19 cellular contexts compared by ENCODE assay signal in the genomic region with DNA sequence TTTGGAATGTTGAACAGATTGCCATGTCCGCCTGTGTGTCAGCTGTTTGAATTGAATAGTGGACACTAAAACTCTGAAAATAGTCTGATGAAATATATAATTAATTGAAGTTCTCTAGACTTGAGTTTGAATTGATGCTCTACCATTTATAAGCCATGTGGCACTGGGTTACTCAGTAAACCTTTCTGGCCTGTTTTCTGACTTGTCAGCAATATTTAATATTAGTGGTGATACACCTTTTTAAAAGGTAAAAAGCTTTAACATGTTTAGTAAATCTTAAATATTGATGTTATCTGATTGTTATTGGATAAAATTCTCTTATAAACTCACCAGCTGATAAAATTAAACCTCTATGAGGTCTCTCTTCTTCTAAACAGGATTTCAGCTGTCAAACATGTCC.
A peak's percentile ranks its signal among the peaks of the same experiment; 100 is the strongest.
DNase-seq lines count a peak whose midpoint lies in the region; ATAC-seq, FAIRE-seq and TF ChIP-seq lines count a peak whose summit lies in the region.
"Had no signal": no experiment of that assay in that cellular context is flagged by ENCODE, and none has a peak within 500 bp of the region (broad histone marks: within the 10 kb centered on the region; RNA-seq: fewer than 3 reads in every experiment).

No MANE protein-coding gene starts in this region.

- no peak for TF ChIP-seq POLR2A in K562 (conservative IDR thresholded peaks at IDR 0.05)

- TF ChIP-seq CTCF in HL-60 (IDR thresholded peaks at IDR 0.05; ENCODE audit: insufficient read depth, low read length): no peak
- TF ChIP-seq CTCF in K562 (IDR thresholded peaks at IDR 0.05 in 2 of 3, conservative IDR thresholded peaks at IDR 0.05 in 1 of 3; ENCODE audit: insufficient read depth in 2 of 3, low read depth in 1 of 3, low read length in 3 of 3): no peak
- TF ChIP-seq CTCF in neutrophil (IDR thresholded peaks at IDR 0.05): no peak

- no peak for TF ChIP-seq RAD21 in K562 (CRISPR knock-in tag; conservative IDR thresholded peaks at IDR 0.05 in 1 of 2, IDR thresholded peaks at IDR 0.05 in 1 of 2)

- ATAC-seq in K562: no peak
- ATAC-seq: HCT116 had no signal

- H3K36me3 ChIP-seq in BLaER1 treated with 17β-estradiol and CSF1 and Interleukin-3, amounts not matched to agents 10 nM and 100 nM: no peaks in the 10 kb centered on the region
- no peaks in the 10 kb centered on the region for H3K36me3 ChIP-seq in K562 (ENCODE audit: control insufficient read depth, insufficient read depth, low read length)
- no peaks in the 10 kb centered on the region for H3K36me3 ChIP-seq in neutrophil
- H3K36me3 ChIP-seq: BLaER1 had no signal

- no peak overlapping the region for H2AFZ ChIP-seq in K562 (ENCODE audit: low read depth, low read length)
- H2AFZ ChIP-seq: GM23248 had no signal

- peak overlapping the region in 6 of 11 experiments; percentile 38 to 87 (median 70); a peak in 12 of 22 replicates for H3K4me2 ChIP-seq in BLaER1 treated with 17β-estradiol and CSF1 and Interleukin-3, amounts not matched to agents 10 nM and 100 nM
- H3K4me2 ChIP-seq in K562 (ENCODE audit: insufficient read depth, low read length): no peak overlapping the region
- H3K4me2 ChIP-seq: BLaER1 had no signal

- peaks cover 0 to 51% (median 10%) of the 10 kb centered on the region in 11 experiments; a peak in 12 of 22 replicates for H3K9me3 ChIP-seq in BLaER1 treated with 17β-estradiol and CSF1 and Interleukin-3, amounts not matched to agents 10 nM and 100 nM (replicated peaks in 1 of 11)
- no peaks in the 10 kb centered on the region; the same call in 1 of the 2 replicates for H3K9me3 ChIP-seq in K562 (replicated peaks; ENCODE audit: control insufficient read depth, insufficient read depth, low read depth, low read length)
- no peaks in the 10 kb centered on the region for H3K9me3 ChIP-seq in neutrophil
- H3K9me3 ChIP-seq: BLaER1 had no signal

- POLR2A ChIA-PET in K562 (lab: Yijun Ruan, JAX): no interaction called here

- peak overlapping the region in 2 of 10 experiments; percentile 8 to 32; a peak in 2 of 20 replicates for H3K4me3 ChIP-seq in BLaER1 treated with 17β-estradiol and CSF1 and Interleukin-3, amounts not matched to agents 10 nM and 100 nM
- H3K4me3 ChIP-seq in HL-60 (replicated peaks; ENCODE audit: insufficient read depth, low read length): no peak overlapping the region
- no peak overlapping the region for H3K4me3 ChIP-seq in K562
- H3K4me3 ChIP-seq in neutrophil (ENCODE audit: low read depth in 1 of 2, low read length in 1 of 2): peak overlapping the region in 1 of 2 experiments; percentile 33
- H3K4me3 ChIP-seq: BLaER1, GM23248 had no signal

- H3K27me3 ChIP-seq in BLaER1 treated with 17β-estradiol and CSF1 and Interleukin-3, amounts not matched to agents 10 nM and 100 nM: no peaks in the 10 kb centered on the region
- H3K27me3 ChIP-seq in HL-60 (ENCODE audit: insufficient read depth, poor library complexity, severe bottlenecking) (no peaks in the 10 kb centered on the region), K562 (ENCODE audit: control insufficient read depth in 2 of 2, insufficient read depth in 2 of 2, low read length in 2 of 2) (no peaks in the 10 kb centered on the region), neutrophil (no peaks in the 10 kb centered on the region)
- H3K27me3 ChIP-seq: BLaER1 had no signal

- BruUV-seq in K562 (replicated peaks; lab: Mats Ljungman, UMichigan): no TSS peak

- CTCF ChIA-PET in K562 (lab: Yijun Ruan, JAX; ENCODE audit: low intra/inter-chr PET ratio): no interaction called here

- in situ Hi-C loops in K562 (cut with MboI): no loop called here

- no peaks in the 10 kb centered on the region for H3K9me1 ChIP-seq in K562 (ENCODE audit: control insufficient read depth, insufficient read depth, low read length)

- H4K20me1 ChIP-seq in BLaER1 treated with 17β-estradiol and CSF1 and Interleukin-3, amounts not matched to agents 10 nM and 100 nM: no peaks in the 10 kb centered on the region
- H4K20me1 ChIP-seq in K562 (replicated peaks; ENCODE audit: control insufficient read depth, insufficient read depth, low read length): no peaks in the 10 kb centered on the region
- H4K20me1 ChIP-seq: BLaER1 had no signal

- no peak for DNase-seq in HL-60 (ENCODE audit: low read depth in 1 of 2, low spot score in 1 of 2)
- no peak for DNase-seq in K562 (ENCODE audit: extremely low read depth in 1 of 4, low spot score in 3 of 4)
- no peak for DNase-seq in HT-29 (ENCODE audit: low spot score)
- no peak for DNase-seq in central memory CD4-positive, alpha-beta T cell
- no peak for DNase-seq in activated CD8-positive, alpha-beta memory T cell treated with anti-CD3 and anti-CD28 coated beads, Interleukin-2, amount 50 U/mL, for 4 hours
- no peak for DNase-seq in DMS79 treated with DMSO at 0.1 percent for 48 hours (lab: John Stamatoyannopoulos, UW)
- DNase-seq: Calu3; CD4-positive, alpha-beta memory T cell; COR-L47; DND-41; GM23248; H9 had no signal

- peak overlapping the region in 7 of 11 experiments; percentile 25 to 75 (median 71); a peak in 9 of 22 replicates for H3K27ac ChIP-seq in BLaER1 treated with 17β-estradiol and CSF1 and Interleukin-3, amounts not matched to agents 10 nM and 100 nM
- H3K27ac ChIP-seq in HL-60 (replicated peaks) (peak overlapping the region; percentile 55), K562 (ENCODE audit: extremely low read depth, low read depth, low read length) (no peak overlapping the region), neutrophil (peak overlapping the region; percentile 94)
- H3K27ac ChIP-seq: BLaER1, GM23248 had no signal

- H3K79me2 ChIP-seq in K562 (ENCODE audit: control insufficient read depth, insufficient read depth, low read length): no peaks in the 10 kb centered on the region

- no peak for FAIRE-seq in K562 (lab: Jason Lieb, UNC)
- FAIRE-seq: G401.6, GM12892, GM19239 had no signal

- WGBS in K562 (ENCODE audit: insufficient coverage, low coverage, missing lambda C conversion rate): 0% methylated on average over 1 of the region's 1 CpG

- no peak for TF ChIP-seq EP300 in K562 (IDR thresholded peaks at IDR 0.05; ENCODE audit: low read length)

- intact Hi-C loops in K562 (cut with micrococcal nuclease): no loop called here

- H3K4me1 ChIP-seq in BLaER1 treated with 17β-estradiol and CSF1 and Interleukin-3, amounts not matched to agents 10 nM and 100 nM: peaks cover 0 to 90% (median 38%) of the 10 kb centered on the region in 10 experiments; a peak in 13 of 20 replicates
- no peaks in the 10 kb centered on the region for H3K4me1 ChIP-seq in K562 (replicated peaks in 1 of 2; ENCODE audit: control insufficient read depth in 2 of 2, insufficient read depth in 2 of 2, low read length in 2 of 2)
- peaks cover 70 to 77% of the 10 kb centered on the region in 2 experiments for H3K4me1 ChIP-seq in neutrophil (ENCODE audit: control insufficient read depth in 1 of 2, insufficient read depth in 1 of 2, low read depth in 1 of 2, low read length in 1 of 2)
- H3K4me1 ChIP-seq: BLaER1 had no signal

- H3K9ac ChIP-seq in BLaER1 treated with 17β-estradiol and CSF1 and Interleukin-3, amounts not matched to agents 10 nM and 100 nM: no peak overlapping the region
- H3K9ac ChIP-seq in K562 (ENCODE audit: insufficient read depth in 1 of 2, low read depth in 2 of 2, low read length in 2 of 2): no peak overlapping the region
- H3K9ac ChIP-seq: BLaER1, GM23248 had no signal

TF ChIP-seq in K562, 482 proteins besides CTCF, POLR2A, EP300 and RAD21:
- TF ChIP-seq ETV6 (IDR thresholded peaks at IDR 0.05; ENCODE audit: borderline replicate concordance in 1 of 2, low read depth in 2 of 2, low read length in 1 of 2) (no peak), ETV6 (CRISPR knock-in tag; IDR thresholded peaks at IDR 0.05; ENCODE audit: borderline replicate concordance) (no peak), ZNF316 (IDR thresholded peaks at IDR 0.05) (peak; percentile 62; the same call in 1 of the 2 replicates), STAT5A (IDR thresholded peaks at IDR 0.05; ENCODE audit: borderline replicate concordance, low read length) (no peak), C11orf30 (IDR thresholded peaks at IDR 0.05; ENCODE audit: low read depth) (peak; percentile 35; the same call in 1 of the 2 replicates), TRIM28 (IDR thresholded peaks at IDR 0.05) (no peak), MAFK (IDR thresholded peaks at IDR 0.05; ENCODE audit: low read length) (peak; percentile 68; the same call in 1 of the 2 replicates), MAFG (tag; conservative IDR thresholded peaks at IDR 0.05) (peak; percentile 49; the same call in 1 of the 2 replicates), ZNF239 (CRISPR knock-in tag; IDR thresholded peaks at IDR 0.05) (no peak), MAFF (IDR thresholded peaks at IDR 0.05; ENCODE audit: low read length) (peak; percentile 69)
- TF ChIP-seq, protein P1, sequence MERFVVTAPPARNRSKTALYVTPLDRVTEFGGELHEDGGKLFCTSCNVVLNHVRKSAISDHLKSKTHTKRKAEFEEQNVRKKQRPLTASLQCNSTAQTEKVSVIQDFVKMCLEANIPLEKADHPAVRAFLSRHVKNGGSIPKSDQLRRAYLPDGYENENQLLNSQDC (CRISPR knock-in tag; IDR thresholded peaks at IDR 0.05): no peak
- TF ChIP-seq, protein P2, sequence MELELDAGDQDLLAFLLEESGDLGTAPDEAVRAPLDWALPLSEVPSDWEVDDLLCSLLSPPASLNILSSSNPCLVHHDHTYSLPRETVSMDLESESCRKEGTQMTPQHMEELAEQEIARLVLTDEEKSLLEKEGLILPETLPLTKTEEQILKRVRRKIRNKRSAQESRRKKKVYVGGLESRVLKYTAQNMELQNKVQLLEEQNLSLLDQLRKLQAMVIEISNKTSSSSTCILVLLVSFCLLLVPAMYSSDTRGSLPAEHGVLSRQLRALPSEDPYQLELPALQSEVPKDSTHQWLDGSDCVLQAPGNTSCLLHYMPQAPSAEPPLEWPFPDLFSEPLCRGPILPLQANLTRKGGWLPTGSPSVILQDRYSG (tag; conservative IDR thresholded peaks at IDR 0.05; ENCODE audit: low read depth): no peak
